In genomic region chr17:75774988-75775668, GRCh38 we compare ENCODE assay signal across 8 cellular contexts. TPM values are rescaled to one million over a fixed set of nuclear protein-coding genes. Genes with fewer than 3 reads are reported as not detected.
DNase-seq lines count a peak whose midpoint lies in the region; ATAC-seq and TF ChIP-seq lines count a peak whose summit lies in the region.

No MANE protein-coding gene starts in this region.

- H3K9me3 Mint-ChIP-seq in dendritic cell treated with granulocyte-macrophage colony-stimulating factor and Interleukin-4, amounts not matched to agents 40 ng/mL and 50 ng/mL, for 4 days, result no peaks in the 10 kb centered on the region
- H3K9me3 Mint-ChIP-seq in neural progenitor cell, result peaks cover 2% of the 10 kb centered on the region

- H3K36me3 ChIP-seq in neural progenitor cell, result peaks cover 16% of the 10 kb centered on the region

- H3K4me3 Mint-ChIP-seq in dendritic cell treated with granulocyte-macrophage colony-stimulating factor and Interleukin-4, amounts not matched to agents 40 ng/mL and 50 ng/mL, for 4 days, result no peak overlapping the region
- no peak overlapping the region for H3K4me3 Mint-ChIP-seq in neural progenitor cell

- H3K4me1 ChIP-seq in neural progenitor cell, result peaks cover 16% of the 10 kb centered on the region

- no peaks in the 10 kb centered on the region for H3K9me3 ChIP-seq in neural progenitor cell (ENCODE audit: low read depth)

- ATAC-seq in HG03280 (IDR thresholded peaks at IDR 0.05; ENCODE audit: unreplicated experiment) (no peak), GM18868 (IDR thresholded peaks at IDR 0.05; ENCODE audit: unreplicated experiment) (no peak), HG02885 (IDR thresholded peaks at IDR 0.05; ENCODE audit: poor library complexity, unreplicated experiment) (no peak)

- no peak overlapping the region for H3K9ac ChIP-seq in neural progenitor cell

- no peaks in the 10 kb centered on the region for H3K27me3 Mint-ChIP-seq in dendritic cell treated with granulocyte-macrophage colony-stimulating factor and Interleukin-4, amounts not matched to agents 40 ng/mL and 50 ng/mL, for 4 days
- peaks cover 10% of the 10 kb centered on the region for H3K27me3 Mint-ChIP-seq in neural progenitor cell (ENCODE audit: insufficient read depth, low read depth)

- H3F3A ChIP-seq in neural progenitor cell (ENCODE audit: low read depth), result peaks cover 64% of the 10 kb centered on the region

- H3K27me3 ChIP-seq in neural progenitor cell, result no peaks in the 10 kb centered on the region

- H4K20me1 ChIP-seq in neural progenitor cell (ENCODE audit: low read depth), result peaks cover 48% of the 10 kb centered on the region

- TF ChIP-seq CTCF in NB4 (IDR thresholded peaks at IDR 0.05; ENCODE audit: low read depth, low read length) (no peak), neural progenitor cell (IDR thresholded peaks at IDR 0.05) (no peak)

- H3K27ac Mint-ChIP-seq in dendritic cell treated with granulocyte-macrophage colony-stimulating factor and Interleukin-4, amounts not matched to agents 40 ng/mL and 50 ng/mL, for 4 days, result peak overlapping the region; percentile 68
- H3K27ac Mint-ChIP-seq in neural progenitor cell, result no peak overlapping the region

- no peak overlapping the region for H2AFZ ChIP-seq in neural progenitor cell (replicated peaks)

- H3K4me1 Mint-ChIP-seq in dendritic cell treated with granulocyte-macrophage colony-stimulating factor and Interleukin-4, amounts not matched to agents 40 ng/mL and 50 ng/mL, for 4 days (ENCODE audit: low read depth), result peaks cover 20% of the 10 kb centered on the region
- H3K4me1 Mint-ChIP-seq in neural progenitor cell, result peaks cover 32% of the 10 kb centered on the region

- peaks cover 31% of the 10 kb centered on the region for H3K79me2 ChIP-seq in neural progenitor cell (ENCODE audit: low read depth)

- peak overlapping the region; percentile 61 for H3K27ac ChIP-seq in neural progenitor cell

- H3K4me2 ChIP-seq in neural progenitor cell, result no peak overlapping the region

- peaks cover 57% of the 10 kb centered on the region for H3K36me3 Mint-ChIP-seq in dendritic cell treated with granulocyte-macrophage colony-stimulating factor and Interleukin-4, amounts not matched to agents 40 ng/mL and 50 ng/mL, for 4 days (ENCODE audit: low read depth)
- peaks cover 29% of the 10 kb centered on the region for H3K36me3 Mint-ChIP-seq in neural progenitor cell

- peak; percentile 15 for TF ChIP-seq POLR2A in NB4 (IDR thresholded peaks at IDR 0.05; ENCODE audit: extremely low read depth, insufficient read length)

- no peak overlapping the region for H3K4me3 ChIP-seq in NB4 (ENCODE audit: low read depth, low read length)
- no peak overlapping the region for H3K4me3 ChIP-seq in neural progenitor cell

- peak; percentile 42 for DNase-seq in Daoy (ENCODE audit: low read depth)
- no peak for DNase-seq in NB4 (ENCODE audit: low read depth)
- no peak for DNase-seq in neural progenitor cell (ENCODE audit: low spot score)
- no peak for DNase-seq in NCI-H1417 treated with DMSO at 0.1 percent for 48 hours (lab: John Stamatoyannopoulos, UW)

- intact Hi-C loops in dendritic cell treated with granulocyte-macrophage colony-stimulating factor and Interleukin-4, amounts not matched to agents 40 ng/mL and 50 ng/mL, for 4 days (cut with micrococcal nuclease), result no loop called here

RNA-seq across cellular contexts. Expression of gene UNK, which starts 9.5 kb away (rescaled TPM):
- total RNA-seq in Daoy (2014; rRNA removed; shearing (Covaris generic)), result 36.8 and 40.6 TPM in 2 replicates
- total RNA-seq in neural progenitor cell (ENCODE audit: low replicate concordance), result 38.5 and 43.0 TPM in 2 replicates

RNA-seq across cellular contexts. Expression of gene GALK1, which starts 10.1 kb away (rescaled TPM):
- total RNA-seq in Daoy (2014; rRNA removed; shearing (Covaris generic)), result 14.3 and 29.9 TPM in 2 replicates
- 6.5 and 27.3 TPM in 2 replicates for total RNA-seq in neural progenitor cell (ENCODE audit: low replicate concordance)

RNA-seq across cellular contexts. Expression of gene ITGB4, which starts 53.9 kb away (rescaled TPM):
- total RNA-seq in Daoy (2014; rRNA removed; shearing (Covaris generic)), result 3.6 and 3.9 TPM in 2 replicates
- 1.1 TPM in 1 of 2 replicates, not detected in the other for total RNA-seq in neural progenitor cell (ENCODE audit: low replicate concordance)
